ENCODE assay signal across 29 cellular contexts in the genomic region with DNA sequence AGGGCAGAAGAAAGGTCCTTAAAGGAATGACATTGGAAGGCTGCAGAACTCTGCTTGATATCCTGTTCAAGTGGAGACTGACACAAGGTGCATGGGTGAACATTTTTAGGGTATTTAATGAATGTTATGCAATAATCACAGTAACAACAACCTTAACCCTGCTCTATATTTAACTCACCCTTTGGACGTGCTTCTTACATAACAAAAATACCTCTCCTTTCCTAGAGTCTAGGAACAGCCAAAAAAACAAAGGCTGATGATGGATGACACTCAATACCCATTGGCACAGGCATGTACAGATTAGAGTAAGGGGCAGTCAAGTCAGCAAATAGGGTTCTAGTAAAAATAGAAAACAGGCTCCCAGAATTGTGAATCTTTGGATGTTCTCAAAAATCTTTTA. TPM values are rescaled to one million over a fixed set of nuclear protein-coding genes. Genes with fewer than 3 reads are reported as not detected.
"Had no signal": no experiment of that assay in that cellular context is flagged by ENCODE, and none has a peak within 500 bp of the region (broad histone marks: within the 10 kb centered on the region; RNA-seq: fewer than 3 reads in every experiment).

No MANE protein-coding gene starts in this region.

- H3K27me3 ChIP-seq: esophagus muscularis mucosa, foreskin keratinocyte, left lung, neutrophil, pancreas, sigmoid colon, tibial nerve, upper lobe of left lung had no signal

- ATAC-seq: foreskin keratinocyte; left lung; mucosa of descending colon; natural killer cell treated with Interleukin-12 subunit alpha and Interleukin-12 subunit beta and Interleukin-15 and Interleukin-18, amount 100 ng/mL, for 72 hours; pancreas; stimulated activated naive B cell treated with anti-CD40 and anti-IgM and Interleukin-4, amounts not matched to agents 10 μg/mL and 1 μg/mL and 100 μg/mL, for 72 hours had no signal

- H3K27ac ChIP-seq: coronary artery, esophagus muscularis mucosa, foreskin keratinocyte, left lung, neutrophil, pancreas, sigmoid colon, skin epidermis, spleen, tibial nerve, upper lobe of left lung had no signal

- H3K9me3 Mint-ChIP-seq: mesothelial cell of epicardium; naive B cell; natural killer cell treated with Interleukin-12 subunit alpha and Interleukin-12 subunit beta and Interleukin-15 and Interleukin-18, amount 100 ng/mL, for 72 hours; neural crest cell; stimulated activated naive B cell treated with anti-CD40 and anti-IgM and Interleukin-4, amounts not matched to agents 10 μg/mL and 1 μg/mL and 100 μg/mL, for 72 hours; stimulated activated naive CD8-positive, alpha-beta T cell treated with anti-CD3 and anti-CD28 coated beads, Interleukin-15, Interleukin-2, amounts not matched to agents 100 ng/mL and 50 ng/mL, for 24 hours had no signal

- DNase-seq: dermis blood vessel endothelial cell; effector memory CD4-positive, alpha-beta T cell; foreskin keratinocyte; glutamatergic neuron; left lung; mesenchymal stem cell; mucosa of descending colon; naive B cell; pancreas; sigmoid colon; spleen; stimulated activated naive B cell treated with anti-CD40 and anti-IgM and Interleukin-4, amounts not matched to agents 10 μg/mL and 1 μg/mL and 100 μg/mL, for 72 hours; upper lobe of left lung had no signal

- H3K9me3 ChIP-seq: esophagus muscularis mucosa, left lung, mucosa of descending colon, neutrophil, pancreas, sigmoid colon, spleen, thoracic aorta, tibial nerve, upper lobe of left lung had no signal

- H3K36me3 Mint-ChIP-seq: mesothelial cell of epicardium; naive B cell; natural killer cell treated with Interleukin-12 subunit alpha and Interleukin-12 subunit beta and Interleukin-15 and Interleukin-18, amount 100 ng/mL, for 72 hours; stimulated activated naive B cell treated with anti-CD40 and anti-IgM and Interleukin-4, amounts not matched to agents 10 μg/mL and 1 μg/mL and 100 μg/mL, for 72 hours had no signal

- H3K4me1 Mint-ChIP-seq: mesothelial cell of epicardium; naive B cell; stimulated activated naive B cell treated with anti-CD40 and anti-IgM and Interleukin-4, amounts not matched to agents 10 μg/mL and 1 μg/mL and 100 μg/mL, for 72 hours had no signal

- H3K36me3 ChIP-seq: esophagus muscularis mucosa, left lung, neutrophil, pancreas, sigmoid colon, spleen, thoracic aorta, tibial nerve, upper lobe of left lung had no signal

- H3K4me3 Mint-ChIP-seq: mesothelial cell of epicardium; naive B cell; natural killer cell treated with Interleukin-12 subunit alpha and Interleukin-12 subunit beta and Interleukin-15 and Interleukin-18, amount 100 ng/mL, for 72 hours; neural crest cell; stimulated activated naive B cell treated with anti-CD40 and anti-IgM and Interleukin-4, amounts not matched to agents 10 μg/mL and 1 μg/mL and 100 μg/mL, for 72 hours; stimulated activated naive CD8-positive, alpha-beta T cell treated with anti-CD3 and anti-CD28 coated beads, Interleukin-15, Interleukin-2, amounts not matched to agents 100 ng/mL and 50 ng/mL, for 24 hours had no signal

- H3K4me1 ChIP-seq: left lung, pancreas, sigmoid colon, spleen, tibial nerve, upper lobe of left lung had no signal

- FAIRE-seq: endothelial cell of umbilical vein, keratinocyte, pancreas, urothelium cell line had no signal

- H3K4me3 ChIP-seq: coronary artery, esophagus muscularis mucosa, left lung, lung, mucosa of descending colon, pancreas, sigmoid colon, skin epidermis, spleen, thoracic aorta, tibial nerve, upper lobe of left lung had no signal

- H3K27ac Mint-ChIP-seq: mesothelial cell of epicardium; naive B cell; natural killer cell treated with Interleukin-12 subunit alpha and Interleukin-12 subunit beta and Interleukin-15 and Interleukin-18, amount 100 ng/mL, for 72 hours; stimulated activated naive B cell treated with anti-CD40 and anti-IgM and Interleukin-4, amounts not matched to agents 10 μg/mL and 1 μg/mL and 100 μg/mL, for 72 hours; stimulated activated naive CD8-positive, alpha-beta T cell treated with anti-CD3 and anti-CD28 coated beads, Interleukin-15, Interleukin-2, amounts not matched to agents 100 ng/mL and 50 ng/mL, for 24 hours had no signal

RNA-seq across cellular contexts. Expression of a gene that starts 30.6 kb away (rescaled TPM):
- total RNA-seq: endothelial cell of umbilical vein; epithelial cell of proximal tubule; foreskin keratinocyte; mesothelial cell of epicardium; natural killer cell treated with Interleukin-12 subunit alpha and Interleukin-12 subunit beta and Interleukin-15 and Interleukin-18, amount 100 ng/mL, for 72 hours; neural crest cell; omental fat pad; sigmoid colon; thoracic aorta; tibial nerve had no signal
- polyA plus RNA-seq: endothelial cell of umbilical vein, spleen had no signal
